In genomic region chr2:153222231-153223165, GRCh38 we compare ENCODE assay signal across 25 cellular contexts.
DNase-seq lines count a peak whose midpoint lies in the region; ATAC-seq, FAIRE-seq and TF ChIP-seq lines count a peak whose summit lies in the region.
"Had no signal": no experiment of that assay in that cellular context is flagged by ENCODE, and none has a peak within 500 bp of the region (broad histone marks: within the 10 kb centered on the region; RNA-seq: fewer than 3 reads in every experiment).

No MANE protein-coding gene starts in this region.

- H3K27ac ChIP-seq in SK-N-SH (ENCODE audit: low read depth in 2 of 2, low read length in 1 of 2) (peak overlapping the region in 1 of 2 experiments; percentile 50; a peak in 1 of 4 replicates), kidney (ENCODE audit: low read depth in 2 of 2, low read length in 2 of 2) (no peak overlapping the region), substantia nigra (ENCODE audit: low read depth, low read length, poor library complexity, severe bottlenecking) (no peak overlapping the region), mesenchymal stem cell (ENCODE audit: low read length, poor library complexity, severe bottlenecking) (no peak overlapping the region)
- H3K27ac ChIP-seq: epithelial cell of prostate, pancreas, Peyer's patch, SK-N-MC had no signal

- H3K9ac ChIP-seq in SK-N-SH (peak overlapping the region; percentile 36; the same call in 1 of the 2 replicates), kidney (ENCODE audit: low read length in 2 of 2) (no peak overlapping the region), mesenchymal stem cell (ENCODE audit: low read length) (no peak overlapping the region)

- no peak for FAIRE-seq in H54 (lab: Jason Lieb, UNC)
- FAIRE-seq in kidney (lab: Jason Lieb, UNC), result no peak
- FAIRE-seq: keratinocyte, pancreas had no signal

- H3K4me3 Mint-ChIP-seq in stimulated activated memory B cell treated with anti-CD40 and anti-IgM and Interleukin-4, amounts not matched to agents 10 μg/mL and 1 μg/mL and 100 μg/mL, for 72 hours, result no peak overlapping the region
- H3K4me3 Mint-ChIP-seq: activated CD4-positive, alpha-beta T cell treated with anti-CD3 and anti-CD28 coated beads for 36 hours; CD8-positive, alpha-beta T cell; naive thymus-derived CD8-positive, alpha-beta T cell; type B pancreatic cell had no signal

- ATAC-seq in stimulated activated memory B cell treated with anti-CD40 and anti-IgM and Interleukin-4, amounts not matched to agents 10 μg/mL and 1 μg/mL and 100 μg/mL, for 72 hours, result no peak
- ATAC-seq: activated CD4-positive, alpha-beta T cell treated with anti-CD3 and anti-CD28 coated beads for 36 hours; CD8-positive, alpha-beta T cell; naive thymus-derived CD8-positive, alpha-beta T cell; pancreas had no signal

- H3K9me2 ChIP-seq in SK-N-SH, result no peaks in the 10 kb centered on the region

- no peaks in the 10 kb centered on the region for H3K27me3 Mint-ChIP-seq in stimulated activated memory B cell treated with anti-CD40 and anti-IgM and Interleukin-4, amounts not matched to agents 10 μg/mL and 1 μg/mL and 100 μg/mL, for 72 hours
- H3K27me3 Mint-ChIP-seq: activated CD4-positive, alpha-beta T cell treated with anti-CD3 and anti-CD28 coated beads for 36 hours had no signal

- H3K14ac ChIP-seq in mesenchymal stem cell (ENCODE audit: low read length in 2 of 2), result no peak overlapping the region

- no peak for TF ChIP-seq EP300 in SK-N-SH (IDR thresholded peaks at IDR 0.05; ENCODE audit: borderline replicate concordance in 1 of 2, low read depth in 1 of 2, low read length in 1 of 2)

- no peaks in the 10 kb centered on the region for H3K27me3 ChIP-seq in SK-N-SH (ENCODE audit: insufficient read depth)
- no peaks in the 10 kb centered on the region for H3K27me3 ChIP-seq in mesenchymal stem cell (ENCODE audit: control insufficient read depth in 1 of 2, insufficient read depth in 1 of 2, low read length in 2 of 2)
- H3K27me3 ChIP-seq: pancreas, Peyer's patch had no signal

- H3K23ac ChIP-seq in mesenchymal stem cell (ENCODE audit: low read length in 2 of 2), result no peak overlapping the region

- H2AK5ac ChIP-seq in mesenchymal stem cell (ENCODE audit: low read length, severe bottlenecking), result no peak overlapping the region

- H3K4ac ChIP-seq in mesenchymal stem cell (ENCODE audit: low read depth in 1 of 2, low read length in 2 of 2), result no peak overlapping the region

- intact Hi-C loops in kidney (cut with DNase I), result no loop called here

- H2BK5ac ChIP-seq in mesenchymal stem cell (ENCODE audit: low read depth, low read length, poor library complexity, severe bottlenecking), result no peak overlapping the region

- H3K4me1 ChIP-seq in SK-N-SH (ENCODE audit: control insufficient read depth in 1 of 2, insufficient read depth in 2 of 2, low read depth in 1 of 2, low read length in 1 of 2) (peaks cover 0 to 3% of the 10 kb centered on the region in 2 experiments; a peak in 1 of 4 replicates), kidney (ENCODE audit: control insufficient read depth in 1 of 2, insufficient read depth in 1 of 2, low read depth in 1 of 2, low read length in 2 of 2) (no peaks in the 10 kb centered on the region), mesenchymal stem cell (ENCODE audit: control insufficient read depth, insufficient read depth, low read depth, low read length) (no peaks in the 10 kb centered on the region)
- H3K4me1 ChIP-seq: HAP-1, pancreas, Peyer's patch had no signal

- H2BK12ac ChIP-seq in mesenchymal stem cell (ENCODE audit: low read length in 2 of 2), result no peak overlapping the region

- DNase-seq in H54 (ENCODE audit: insufficient read length, low spot score) (peak; percentile 12), NCI-H510A treated with DMSO at 0.1 percent for 48 hours (lab: John Stamatoyannopoulos, UW) (peak; percentile 40), SK-N-SH (peak; percentile 87), kidney (peak; percentile 64), substantia nigra (lab: John Stamatoyannopoulos, UW) (no peak), mesenchymal stem cell (no peak), MV-4-11 (lab: John Stamatoyannopoulos, UW) (no peak)
- DNase-seq: activated CD4-positive, alpha-beta T cell treated with anti-CD3 and anti-CD28 coated beads for 36 hours; activated T-cell treated with anti-CD3 and anti-CD28 coated beads, Interleukin-2, amount 50 U/mL, for 1 hour; CD8-positive, alpha-beta T cell; naive thymus-derived CD8-positive, alpha-beta T cell; NCI-H1105; NCI-H2029; NCI-H446; Peyer's patch; stimulated activated CD4-positive, alpha-beta T cell treated with anti-CD3 and anti-CD28 coated beads, Interleukin-2, amount 100 ng/mL, for 24 hours; T-helper 2 cell had no signal

- TF ChIP-seq RAD21 in SK-N-SH (IDR thresholded peaks at IDR 0.05; ENCODE audit: low read length), result no peak

- peak overlapping the region; percentile 90 for H2AFZ ChIP-seq in SK-N-SH (ENCODE audit: low read depth)
- H2AFZ ChIP-seq in mesenchymal stem cell (ENCODE audit: low read depth, low read length), result no peak overlapping the region

- H4K91ac ChIP-seq in mesenchymal stem cell (ENCODE audit: low read length), result no peak overlapping the region

- H2BK120ac ChIP-seq in mesenchymal stem cell (ENCODE audit: low read depth, low read length), result no peak overlapping the region

- POLR2A ChIA-PET in SK-N-SH (lab: Yijun Ruan, JAX), result interaction anchor here (0.6 kb wide), 1 partner anchor 352 kb away, joined by 7 read pairs; no protein-coding TSS in a partner anchor

- H3K9me3 ChIP-seq in SK-N-SH, result no peaks in the 10 kb centered on the region
- no peaks in the 10 kb centered on the region for H3K9me3 ChIP-seq in kidney (ENCODE audit: control insufficient read depth in 1 of 2, low read length in 2 of 2)
- peaks cover 10% of the 10 kb centered on the region for H3K9me3 ChIP-seq in mesenchymal stem cell (ENCODE audit: control insufficient read depth, low read length)
- H3K9me3 ChIP-seq: HAP-1, pancreas, Peyer's patch had no signal

- no peaks in the 10 kb centered on the region for H3K79me1 ChIP-seq in mesenchymal stem cell (replicated peaks; ENCODE audit: low read length, poor library complexity, severe bottlenecking)

- H3K79me2 ChIP-seq in SK-N-SH (ENCODE audit: insufficient read depth), result no peaks in the 10 kb centered on the region

- H2BK15ac ChIP-seq in mesenchymal stem cell (ENCODE audit: low read depth, poor library complexity, severe bottlenecking), result no peak overlapping the region

- no peak overlapping the region for H3K27ac Mint-ChIP-seq in stimulated activated memory B cell treated with anti-CD40 and anti-IgM and Interleukin-4, amounts not matched to agents 10 μg/mL and 1 μg/mL and 100 μg/mL, for 72 hours
- H3K27ac Mint-ChIP-seq: activated CD4-positive, alpha-beta T cell treated with anti-CD3 and anti-CD28 coated beads for 36 hours; CD8-positive, alpha-beta T cell; naive thymus-derived CD8-positive, alpha-beta T cell; type B pancreatic cell had no signal

- H3K36me3 ChIP-seq in SK-N-SH (replicated peaks in 1 of 2; ENCODE audit: control insufficient read depth in 1 of 2, insufficient read depth in 2 of 2, low read length in 1 of 2) (no peaks in the 10 kb centered on the region), kidney (ENCODE audit: control insufficient read depth in 1 of 2, insufficient read depth in 2 of 2, low read length in 2 of 2) (no peaks in the 10 kb centered on the region), mesenchymal stem cell (ENCODE audit: control insufficient read depth in 1 of 2, insufficient read depth in 2 of 2, low read depth in 1 of 2, low read length in 2 of 2) (peaks cover 0 to 3% of the 10 kb centered on the region in 2 experiments)
- H3K36me3 ChIP-seq: HAP-1, pancreas, Peyer's patch had no signal

- no peak overlapping the region for H4K8ac ChIP-seq in mesenchymal stem cell (ENCODE audit: low read length)

- WGBS in SK-N-SH (ENCODE audit: low lambda C conversion rate), result 8% methylated on average over 16 of the region's 27 CpGs
- WGBS in mesenchymal stem cell, result 86% methylated on average over 18 of the region's 27 CpGs

- no peak overlapping the region for H3K18ac ChIP-seq in mesenchymal stem cell (ENCODE audit: low read depth in 1 of 2, low read length in 2 of 2)

- H3K36me3 Mint-ChIP-seq in stimulated activated memory B cell treated with anti-CD40 and anti-IgM and Interleukin-4, amounts not matched to agents 10 μg/mL and 1 μg/mL and 100 μg/mL, for 72 hours, result no peaks in the 10 kb centered on the region
- H3K36me3 Mint-ChIP-seq: CD8-positive, alpha-beta T cell; naive thymus-derived CD8-positive, alpha-beta T cell; type B pancreatic cell had no signal

- no peaks in the 10 kb centered on the region for H3F3A ChIP-seq in SK-N-SH (replicated peaks; ENCODE audit: insufficient read depth)

- CTCF ChIA-PET in SK-N-SH (lab: Yijun Ruan, JAX), result interaction anchor here (0.7 kb wide), 1 partner anchor 221 kb away, joined by 3 read pairs; no protein-coding TSS in a partner anchor

- H3K4me2 ChIP-seq in SK-N-SH (peak overlapping the region; percentile 77), mesenchymal stem cell (ENCODE audit: low read length, poor library complexity, severe bottlenecking) (no peak overlapping the region)
- H3K4me2 ChIP-seq: smooth muscle cell had no signal

- no peaks in the 10 kb centered on the region for H4K20me1 ChIP-seq in SK-N-SH (ENCODE audit: insufficient read depth)

- H3K4me3 ChIP-seq in SK-N-SH (ENCODE audit: low read depth in 2 of 2, low read length in 1 of 2), result peak overlapping the region; percentile 65 to 69
- H3K4me3 ChIP-seq in kidney (ENCODE audit: low read length in 2 of 2), result no peak overlapping the region
- peak overlapping the region in 1 of 2 experiments; percentile 38 for H3K4me3 ChIP-seq in mesenchymal stem cell (ENCODE audit: insufficient read depth in 1 of 2, low read depth in 1 of 2, low read length in 2 of 2)
- H3K4me3 ChIP-seq: HAP-1, pancreas, Peyer's patch, SK-N-MC, smooth muscle cell had no signal

- peaks cover 5% of the 10 kb centered on the region for H3K9me3 Mint-ChIP-seq in stimulated activated memory B cell treated with anti-CD40 and anti-IgM and Interleukin-4, amounts not matched to agents 10 μg/mL and 1 μg/mL and 100 μg/mL, for 72 hours

- TF ChIP-seq CTCF in SK-N-SH (IDR thresholded peaks at IDR 0.05) (no peak), kidney (IDR thresholded peaks at IDR 0.05; ENCODE audit: borderline replicate concordance, extremely low read depth, insufficient read depth) (no peak)

- no peak for TF ChIP-seq POLR2A in H54 (IDR thresholded peaks at IDR 0.05; ENCODE audit: low read depth, low read length)

- no peaks in the 10 kb centered on the region for H3K4me1 Mint-ChIP-seq in stimulated activated memory B cell treated with anti-CD40 and anti-IgM and Interleukin-4, amounts not matched to agents 10 μg/mL and 1 μg/mL and 100 μg/mL, for 72 hours
- H3K4me1 Mint-ChIP-seq: activated CD4-positive, alpha-beta T cell treated with anti-CD3 and anti-CD28 coated beads for 36 hours; naive thymus-derived CD8-positive, alpha-beta T cell had no signal

TF ChIP-seq in SK-N-SH, 30 proteins besides CTCF, POLR2A, EP300 and RAD21 (continues in another document):
- no peak for TF ChIP-seq SMC3 (IDR thresholded peaks at IDR 0.05; ENCODE audit: low read depth, low read length)
- no peak for TF ChIP-seq JUND (IDR thresholded peaks at IDR 0.05)
- TF ChIP-seq FOXM1 (IDR thresholded peaks at IDR 0.05; ENCODE audit: low read depth), result no peak
- peak; percentile 22; the same call in 1 of the 2 replicates for TF ChIP-seq YY1 (IDR thresholded peaks at IDR 0.05; ENCODE audit: low read depth)

Comparison
In these comparisons a context has a peak if more than half of its experiments do, and no peak if none do; other contexts are left out.
1. DNase-seq: peak in H54 (single experiment), NCI-H510A treated with DMSO at 0.1 percent for 48 hours (single experiment), SK-N-SH (single experiment) and kidney (single experiment); none in substantia nigra (0 of 49), mesenchymal stem cell (single experiment) and MV-4-11 (single experiment).
2. H3K4me3 ChIP-seq: peak in SK-N-SH (2 of 2); none in kidney (0 of 2).